In the genomic region with DNA sequence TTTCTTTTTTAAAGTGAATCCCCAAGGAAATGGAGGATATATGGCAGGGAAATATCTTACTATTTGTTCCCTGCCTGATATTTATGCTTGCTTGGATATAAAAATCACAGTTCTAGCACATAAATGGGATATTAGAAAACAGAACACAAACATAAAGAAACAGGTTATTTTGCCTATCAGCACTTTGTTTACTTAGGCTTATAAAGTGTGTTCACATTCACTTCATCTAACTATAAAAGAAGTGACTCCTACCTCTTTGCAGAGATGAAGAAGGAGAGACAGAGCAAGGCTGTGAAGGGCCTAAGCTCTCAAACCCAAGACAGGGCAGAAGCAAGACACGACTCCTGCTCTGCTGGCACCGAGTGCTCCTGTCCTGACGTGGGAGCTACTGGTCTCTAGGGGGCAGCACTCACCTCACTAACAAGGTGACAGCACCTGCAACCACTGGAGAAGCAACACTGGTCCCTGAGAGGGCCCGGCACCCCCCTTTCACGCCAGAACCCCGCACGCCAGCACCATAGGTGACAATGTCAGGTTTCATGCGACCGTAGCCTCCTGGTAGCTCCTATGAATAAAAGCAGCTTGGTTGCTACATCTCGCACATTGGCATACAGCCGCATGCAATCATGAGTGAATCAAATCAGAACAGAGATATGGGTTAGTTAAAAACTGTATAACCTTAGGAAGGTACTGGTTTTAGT, we compare ENCODE assay signal across 1 cellular context.
TF ChIP-seq lines count a peak whose summit lies in the region.

No MANE protein-coding gene starts in this region.

TF ChIP-seq in endothelial cell of umbilical vein, 7 proteins besides CTCF, POLR2A, EP300 and RAD21 (continued from another document):
- TF ChIP-seq FOS (IDR thresholded peaks at IDR 0.05; ENCODE audit: borderline replicate concordance, insufficient read depth, low read length) = no peak
